ENCODE assay signal across 21 cellular contexts in genomic region chr14:64109821-64110554, GRCh38.
DNase-seq lines count a peak whose midpoint lies in the region; ATAC-seq, FAIRE-seq and TF ChIP-seq lines count a peak whose summit lies in the region.
"Had no signal": no experiment of that assay in that cellular context is flagged by ENCODE, and none has a peak within 500 bp of the region (broad histone marks: within the 10 kb centered on the region; RNA-seq: fewer than 3 reads in every experiment).

No MANE protein-coding gene starts in this region.

- CTCF ChIA-PET in GM12878 (lab: Yijun Ruan, JAX), result interaction anchor here (0.6 to 0.8 kb wide), 2 partner anchors 191 to 193 kb away, joined by 3 to 4 read pairs; no protein-coding TSS in a partner anchor

- TF ChIP-seq POLR2A in GM12878 (IDR thresholded peaks at IDR 0.05; ENCODE audit: low read depth, low read length), result no peak

- 94% methylated on average over 1 of the region's 1 CpG for WGBS in GM12878 (ENCODE audit: insufficient coverage, insufficient replicate concordance, low lambda C conversion rate, missing lambda C conversion rate)

- no peak overlapping the region for H3K4me2 ChIP-seq in GM12878 (ENCODE audit: control insufficient read depth, insufficient read depth)

- no peak for ATAC-seq in GM12878
- ATAC-seq in foreskin keratinocyte, result no peak
- no peak for ATAC-seq in GM18867 (IDR thresholded peaks at IDR 0.05; ENCODE audit: unreplicated experiment)
- no peak for ATAC-seq in HG02938 (IDR thresholded peaks at IDR 0.05; ENCODE audit: unreplicated experiment)
- ATAC-seq: K562; left lung; right cardiac atrium; stimulated activated naive CD8-positive, alpha-beta T cell treated with anti-CD3 and anti-CD28 coated beads, Interleukin-15, amount 100 ng/mL, for 72 hours had no signal

- SMC1A ChIA-PET in GM12878 (lab: Charles Lee; ENCODE audit: uncharacterized antibody, unreplicated experiment), result interaction anchor here (0.8 to 1.2 kb wide), 2 partner anchors 16 to 193 kb away, joined by 3 to 5 read pairs; no protein-coding TSS in a partner anchor

- no peak overlapping the region for H3K9ac ChIP-seq in GM12878 (ENCODE audit: control insufficient read depth, insufficient read depth, low read length)

- H3K9me3 ChIP-seq in GM12878 (replicated peaks; ENCODE audit: control insufficient read depth, insufficient read depth, low read length) (no peaks in the 10 kb centered on the region), HAP-1 (no peaks in the 10 kb centered on the region)
- H3K9me3 ChIP-seq: left lung had no signal

- H3K36me3 ChIP-seq in ACC112 (ENCODE audit: insufficient read depth, low read length) (no peaks in the 10 kb centered on the region), GM12878 (ENCODE audit: control insufficient read depth in 2 of 2, insufficient read depth in 2 of 2, low read length in 1 of 2) (peaks cover 6 to 12% of the 10 kb centered on the region in 2 experiments), HAP-1 (replicated peaks) (no peaks in the 10 kb centered on the region; the same call in none of the 2 replicates)

- RAD21 ChIA-PET in GM12878 (lab: Charles Lee; ENCODE audit: unreplicated experiment), result interaction anchor here (0.6 to 0.7 kb wide), 2 partner anchors 41 to 498 kb away, joined by 3 to 4 read pairs; no protein-coding TSS in a partner anchor

- in situ Hi-C loops in GM12878 (cut with MboI) (no loop called here), HAP-1 (cut with MboI; ENCODE audit: low sequenced_read_pairs) (no loop called here)

- H2AFZ ChIP-seq in ACC112 (ENCODE audit: low read length, unreplicated experiment) (no peak overlapping the region), GM12878 (ENCODE audit: control insufficient read depth, low read depth, low read length) (no peak overlapping the region)

- H3K4me3 ChIP-seq in ACC112 (ENCODE audit: low read depth, low read length) (no peak overlapping the region), GM12878 (no peak overlapping the region), HAP-1 (no peak overlapping the region)
- H3K4me3 ChIP-seq: K562, left lung had no signal

- TF ChIP-seq EP300 in GM12878 (IDR thresholded peaks at IDR 0.05; ENCODE audit: borderline replicate concordance in 1 of 2, control insufficient read depth in 1 of 2, low read depth in 2 of 2, low read length in 2 of 2), result no peak

- TF ChIP-seq RAD21 in GM12878 (IDR thresholded peaks at IDR 0.05; ENCODE audit: insufficient read depth, low read depth, low read length), result no peak

- intact Hi-C loops in GM12878 (cut with micrococcal nuclease; ENCODE audit: unreplicated experiment), result no loop called here

- H3K27ac ChIP-seq in ACC112 (ENCODE audit: low read depth, low read length) (peak overlapping the region; percentile 27; the same call in 1 of the 2 replicates), GM12878 (ENCODE audit: control insufficient read depth, insufficient read depth) (no peak overlapping the region), foreskin keratinocyte (peak overlapping the region; percentile 73)
- H3K27ac ChIP-seq: left lung had no signal

- peak; percentile 34 for DNase-seq in HS-5 (ENCODE audit: low read depth)
- no peak for DNase-seq in GM12878 (ENCODE audit: low read depth, low spot score)
- DNase-seq in foreskin keratinocyte, result peak in 1 of 2 donors; percentile 33
- DNase-seq in foreskin melanocyte, result no peak
- no peak for DNase-seq in HAP-1 (ENCODE audit: low spot score in 2 of 2)
- DNase-seq: activated CD4-positive, CD25-positive, alpha-beta regulatory T cell; CD4-positive, alpha-beta T cell; DMS53; H9; left lung; NCI-H1092; NCI-H2107; NCI-H524 treated with DMSO at 0.1 percent for 48 hours; nucleus accumbens; right cardiac atrium; SHP77; stimulated activated naive CD8-positive, alpha-beta T cell treated with anti-CD3 and anti-CD28 coated beads, Interleukin-15, amount 100 ng/mL, for 72 hours had no signal

- H3K27me3 ChIP-seq in ACC112 (ENCODE audit: insufficient read depth, low read length) (no peaks in the 10 kb centered on the region), GM12878 (replicated peaks in 1 of 2; ENCODE audit: control insufficient read depth in 2 of 2, insufficient read depth in 2 of 2, low read length in 1 of 2) (no peaks in the 10 kb centered on the region), foreskin keratinocyte (no peaks in the 10 kb centered on the region), HAP-1 (ENCODE audit: low read depth) (no peaks in the 10 kb centered on the region)
- H3K27me3 ChIP-seq: left lung had no signal

- POLR2A ChIA-PET in GM12878 (lab: Charles Lee), result interaction anchor here (0.6 kb wide), 2 partner anchors 42 to 385 kb away, joined by 3 to 5 read pairs; no protein-coding TSS in a partner anchor

- H3K4me1 ChIP-seq in ACC112 (ENCODE audit: control insufficient read depth, insufficient read depth, low read length, unreplicated experiment) (peaks cover 9% of the 10 kb centered on the region), GM12878 (ENCODE audit: control insufficient read depth, insufficient read depth, low read length) (no peaks in the 10 kb centered on the region), foreskin keratinocyte (peaks cover 10% of the 10 kb centered on the region), HAP-1 (no peaks in the 10 kb centered on the region)
- H3K4me1 ChIP-seq: left lung had no signal

- TF ChIP-seq CTCF in GM12878 (IDR thresholded peaks at IDR 0.05 in 2 of 3, conservative IDR thresholded peaks at IDR 0.05 in 1 of 3; ENCODE audit: control insufficient read depth in 2 of 3, extremely low read depth in 1 of 3, insufficient read depth in 1 of 3, low read depth in 3 of 3, low read length in 3 of 3), result no peak
- TF ChIP-seq CTCF in foreskin keratinocyte (conservative IDR thresholded peaks at IDR 0.05), result no peak

- no peaks in the 10 kb centered on the region for H4K20me1 ChIP-seq in GM12878 (ENCODE audit: control insufficient read depth, insufficient read depth)

- FAIRE-seq in GM12878 (lab: Jason Lieb, UNC), result peak; percentile 13
- FAIRE-seq: K562 had no signal

- no TSS peak for BruUV-seq in GM12878 (replicated peaks; lab: Mats Ljungman, UMichigan)

- H3K79me2 ChIP-seq in ACC112 (ENCODE audit: control insufficient read depth, insufficient read depth, low read length, unreplicated experiment) (no peaks in the 10 kb centered on the region), GM12878 (ENCODE audit: control insufficient read depth, insufficient read depth, low read length) (no peaks in the 10 kb centered on the region)

TF ChIP-seq in GM12878, 131 proteins besides CTCF, POLR2A, EP300 and RAD21:
- no peak for TF ChIP-seq ZNF24 (IDR thresholded peaks at IDR 0.05)
- no peak for TF ChIP-seq NR2C1 (IDR thresholded peaks at IDR 0.05)
- TF ChIP-seq TARDBP (IDR thresholded peaks at IDR 0.05; ENCODE audit: borderline replicate concordance), result no peak
- no peak for TF ChIP-seq ATF2 (IDR thresholded peaks at IDR 0.05; ENCODE audit: low read length)
- no peak for TF ChIP-seq ZNF622 (IDR thresholded peaks at IDR 0.05)
- TF ChIP-seq KAT2A (conservative IDR thresholded peaks at IDR 0.05; ENCODE audit: control insufficient read depth, low read depth, low read length), result no peak
- TF ChIP-seq CEBPB (IDR thresholded peaks at IDR 0.05; ENCODE audit: borderline replicate concordance in 1 of 2, low read depth in 2 of 2, low read length in 2 of 2), result no peak
- TF ChIP-seq ASH2L (IDR thresholded peaks at IDR 0.05; ENCODE audit: borderline replicate concordance, low read depth), result no peak
- TF ChIP-seq ZNF217 (IDR thresholded peaks at IDR 0.05), result no peak
- no peak for TF ChIP-seq BCL11A (IDR thresholded peaks at IDR 0.05; ENCODE audit: low read depth, low read length)
TF ChIP-seq in GM12878: peak in this region for 0.
